1 cellular context compared by ENCODE assay signal in genomic region chr17:77958716-77959215, GRCh38.
TF ChIP-seq lines count a peak whose summit lies in the region.

No MANE protein-coding gene starts in this region.

TF ChIP-seq in GM23338, 12 proteins besides CTCF, POLR2A, EP300 and RAD21 (continued from another document):
- TF ChIP-seq ZNF462 (CRISPR knock-in tag; IDR thresholded peaks at IDR 0.05) (no peak), EZH2phosphoT487 (IDR thresholded peaks at IDR 0.05; ENCODE audit: unreplicated experiment) (no peak), ETS1 (IDR thresholded peaks at IDR 0.05) (no peak), ZNF331 (CRISPR knock-in tag; IDR thresholded peaks at IDR 0.05; ENCODE audit: low read depth) (no peak), NANOG (IDR thresholded peaks at IDR 0.05; ENCODE audit: borderline replicate concordance) (no peak), STAT1 (IDR thresholded peaks at IDR 0.05; ENCODE audit: unreplicated experiment) (no peak), EZH2 (IDR thresholded peaks at IDR 0.05; ENCODE audit: low read depth, unreplicated experiment) (no peak), POLR2AphosphoS5 (IDR thresholded peaks at IDR 0.05; ENCODE audit: low read depth) (no peak)
TF ChIP-seq in GM23338: peak in this region for 0.
